23 cellular contexts compared by ENCODE assay signal in genomic region chr13:74097116-74097515, GRCh38. TPM values are rescaled to one million over a fixed set of nuclear protein-coding genes. Genes with fewer than 3 reads are reported as not detected.
DNase-seq lines count a peak whose midpoint lies in the region; ATAC-seq, FAIRE-seq and TF ChIP-seq lines count a peak whose summit lies in the region.
"Had no signal": no experiment of that assay in that cellular context is flagged by ENCODE, and none has a peak within 500 bp of the region (broad histone marks: within the 10 kb centered on the region; RNA-seq: fewer than 3 reads in every experiment).

No MANE protein-coding gene starts in this region.

- DNase-seq in activated CD4-positive, alpha-beta T cell treated with anti-CD3 and anti-CD28 coated beads for 36 hours = no peak
- no peak for DNase-seq in activated CD4-positive, alpha-beta T cell treated with anti-CD3 and anti-CD28 coated beads for 4 hours
- no peak for DNase-seq in GM18507 (ENCODE audit: extremely low spot score, insufficient read length, low read depth)
- no peak for DNase-seq in GM13977 (ENCODE audit: low spot score)
- DNase-seq in glomerular visceral epithelial cell (ENCODE audit: extremely low spot score) = no peak
- DNase-seq: 8988T, GF-D8, MM.1S, NCI-H1092, NCI-H1436, NCI-H187 treated with DMSO at 0.1 percent for 48 hours, NCI-H2107, NCI-H2227 treated with DMSO at 0.1 percent for 48 hours, NCI-H510A, PC-9, RPMI8226, SHP77 had no signal

- H3K4me1 Mint-ChIP-seq in activated CD4-positive, alpha-beta T cell treated with anti-CD3 and anti-CD28 coated beads for 36 hours = peaks cover 60% of the 10 kb centered on the region
- H3K4me1 Mint-ChIP-seq in stimulated activated naive CD8-positive, alpha-beta T cell treated with anti-CD3 and anti-CD28 coated beads, Interleukin-15, Interleukin-2, amounts not matched to agents 100 ng/mL and 50 ng/mL, for 24 hours (ENCODE audit: low read depth) = peaks cover 76% of the 10 kb centered on the region

- no peaks in the 10 kb centered on the region for H3K9me3 ChIP-seq in endocrine pancreas (ENCODE audit: control insufficient read depth, low read length)
- H3K9me3 ChIP-seq: HAP-1 had no signal

- ATAC-seq in activated CD4-positive, alpha-beta T cell treated with anti-CD3 and anti-CD28 coated beads for 36 hours = peak; percentile 66
- ATAC-seq: HepG2, K562 had no signal

- peaks cover 6% of the 10 kb centered on the region for H3K9me3 Mint-ChIP-seq in activated CD4-positive, alpha-beta T cell treated with anti-CD3 and anti-CD28 coated beads for 36 hours (ENCODE audit: low read depth)
- H3K9me3 Mint-ChIP-seq in stimulated activated naive CD8-positive, alpha-beta T cell treated with anti-CD3 and anti-CD28 coated beads, Interleukin-15, Interleukin-2, amounts not matched to agents 100 ng/mL and 50 ng/mL, for 24 hours = no peaks in the 10 kb centered on the region

- no peak for TF ChIP-seq CTCF in GM13977 (IDR thresholded peaks at IDR 0.05; ENCODE audit: extremely low read depth, insufficient read depth, missing control alignments)

- in situ Hi-C loops in GM13977 (cut with MboI; ENCODE audit: low pct_unique_long_range_greater_than_20kb, low sequenced_read_pairs, unreplicated experiment) = no loop called here

- POLR2A ChIA-PET in activated CD4-positive, alpha-beta T cell treated with anti-CD3 and anti-CD28 coated beads for 36 hours (lab: Charles Lee) = no interaction called here

- no peaks in the 10 kb centered on the region for H3K27me3 ChIP-seq in endocrine pancreas (ENCODE audit: control insufficient read depth, insufficient read depth, low read length)
- H3K27me3 ChIP-seq: BLaER1 treated with 17β-estradiol and CSF1 and Interleukin-3, amounts not matched to agents 10 nM and 100 nM had no signal

- no peak overlapping the region for H3K4me3 Mint-ChIP-seq in activated CD4-positive, alpha-beta T cell treated with anti-CD3 and anti-CD28 coated beads for 36 hours
- no peak overlapping the region for H3K4me3 Mint-ChIP-seq in stimulated activated naive CD8-positive, alpha-beta T cell treated with anti-CD3 and anti-CD28 coated beads, Interleukin-15, Interleukin-2, amounts not matched to agents 100 ng/mL and 50 ng/mL, for 24 hours

- H3K9ac ChIP-seq in endocrine pancreas (ENCODE audit: control insufficient read depth, insufficient read depth, low read length) = no peak overlapping the region
- H3K9ac ChIP-seq: BLaER1 treated with 17β-estradiol and CSF1 and Interleukin-3, amounts not matched to agents 10 nM and 100 nM had no signal

- peak overlapping the region; percentile 57 for H3K4me3 ChIP-seq in endocrine pancreas (ENCODE audit: control insufficient read depth, insufficient read depth, low read length)
- H3K4me3 ChIP-seq: BLaER1 treated with 17β-estradiol and CSF1 and Interleukin-3, amounts not matched to agents 10 nM and 100 nM; HAP-1; K562; PC-9 had no signal

- peak overlapping the region; percentile 48 for H3K27ac Mint-ChIP-seq in activated CD4-positive, alpha-beta T cell treated with anti-CD3 and anti-CD28 coated beads for 36 hours
- peak overlapping the region; percentile 57 for H3K27ac Mint-ChIP-seq in stimulated activated naive CD8-positive, alpha-beta T cell treated with anti-CD3 and anti-CD28 coated beads, Interleukin-15, Interleukin-2, amounts not matched to agents 100 ng/mL and 50 ng/mL, for 24 hours

- no peaks in the 10 kb centered on the region for H3K27me3 Mint-ChIP-seq in activated CD4-positive, alpha-beta T cell treated with anti-CD3 and anti-CD28 coated beads for 36 hours
- H3K27me3 Mint-ChIP-seq in stimulated activated naive CD8-positive, alpha-beta T cell treated with anti-CD3 and anti-CD28 coated beads, Interleukin-15, Interleukin-2, amounts not matched to agents 100 ng/mL and 50 ng/mL, for 24 hours = no peaks in the 10 kb centered on the region

- peak; percentile 62 for FAIRE-seq in GM18507 (lab: Jason Lieb, UNC)
- FAIRE-seq: HepG2, K562 had no signal

- peaks cover 2% of the 10 kb centered on the region for H3K36me3 Mint-ChIP-seq in activated CD4-positive, alpha-beta T cell treated with anti-CD3 and anti-CD28 coated beads for 36 hours (ENCODE audit: low read depth)
- peaks cover 2% of the 10 kb centered on the region for H3K36me3 Mint-ChIP-seq in stimulated activated naive CD8-positive, alpha-beta T cell treated with anti-CD3 and anti-CD28 coated beads, Interleukin-15, Interleukin-2, amounts not matched to agents 100 ng/mL and 50 ng/mL, for 24 hours (ENCODE audit: low read depth)

- H3K4me1 ChIP-seq in endocrine pancreas (ENCODE audit: control insufficient read depth, insufficient read depth, low read length) = peaks cover 38% of the 10 kb centered on the region

- CTCF ChIA-PET in activated CD4-positive, alpha-beta T cell treated with anti-CD3 and anti-CD28 coated beads for 36 hours (lab: Charles Lee) = interaction anchor here (0.8 to 0.9 kb wide), 2 partner anchors 16 to 915 kb away, joined by 3 read pairs; no protein-coding TSS in a partner anchor

- intact Hi-C loops in activated CD4-positive, alpha-beta T cell treated with anti-CD3 and anti-CD28 coated beads for 36 hours (cut with DNase I, micrococcal nuclease) = no loop called here

- no peaks in the 10 kb centered on the region for H3K36me3 ChIP-seq in endocrine pancreas (ENCODE audit: control insufficient read depth, insufficient read depth, low read length)
- H3K36me3 ChIP-seq: HAP-1 had no signal

RNA-seq across cellular contexts. Expression of gene KLF12, which starts 37.1 kb away (rescaled TPM):
- 10 to 100 TPM; 20.1 to 29.2 TPM for total RNA-seq in activated CD4-positive, alpha-beta T cell treated with anti-CD3 and anti-CD28 coated beads for 36 hours
